Comparison of ENCODE assay signal across 9 cellular contexts in genomic region chr18:9017900-9018217, GRCh38.
A peak's percentile ranks its signal among the peaks of the same experiment; 100 is the strongest.
DNase-seq lines count a peak whose midpoint lies in the region; ATAC-seq, FAIRE-seq and TF ChIP-seq lines count a peak whose summit lies in the region.
"Had no signal": no experiment of that assay in that cellular context is flagged by ENCODE, and none has a peak within 500 bp of the region (broad histone marks: within the 10 kb centered on the region; RNA-seq: fewer than 3 reads in every experiment).

No MANE protein-coding gene starts in this region.

- H3K27ac ChIP-seq in SJSA1 (peak overlapping the region; percentile 68), esophagus muscularis mucosa (replicated peaks in 1 of 4) (peak overlapping the region; percentile 73 to 80 (median 75)), kidney (ENCODE audit: low read depth in 2 of 2, low read length in 2 of 2) (no peak overlapping the region)

- TF ChIP-seq EP300 in esophagus muscularis mucosa (IDR thresholded peaks at IDR 0.05), result no peak

- no peaks in the 10 kb centered on the region for H3K36me3 Mint-ChIP-seq in stimulated activated memory B cell treated with anti-CD40 and anti-IgM and Interleukin-4, amounts not matched to agents 10 μg/mL and 1 μg/mL and 100 μg/mL, for 72 hours

- peaks cover 13% of the 10 kb centered on the region for H3K4me1 Mint-ChIP-seq in stimulated activated memory B cell treated with anti-CD40 and anti-IgM and Interleukin-4, amounts not matched to agents 10 μg/mL and 1 μg/mL and 100 μg/mL, for 72 hours

- intact Hi-C loops in esophagus muscularis mucosa (cut with DNase I), result no loop called here
- intact Hi-C loops in kidney (cut with DNase I), result no loop called here

- H3K9ac ChIP-seq in kidney (ENCODE audit: low read length in 2 of 2), result no peak overlapping the region

- H3K4me3 ChIP-seq in SJSA1 (no peak overlapping the region), esophagus muscularis mucosa (peak overlapping the region in 3 of 4 donors; percentile 32 to 44 (median 37)), kidney (ENCODE audit: low read length in 2 of 2) (no peak overlapping the region)

- no peak overlapping the region for H3K4me3 Mint-ChIP-seq in stimulated activated memory B cell treated with anti-CD40 and anti-IgM and Interleukin-4, amounts not matched to agents 10 μg/mL and 1 μg/mL and 100 μg/mL, for 72 hours

- H3K27ac Mint-ChIP-seq in stimulated activated memory B cell treated with anti-CD40 and anti-IgM and Interleukin-4, amounts not matched to agents 10 μg/mL and 1 μg/mL and 100 μg/mL, for 72 hours, result peak overlapping the region; percentile 88

- H3K27me3 ChIP-seq in SJSA1 (replicated peaks), result no peaks in the 10 kb centered on the region
- no peaks in the 10 kb centered on the region for H3K27me3 ChIP-seq in esophagus muscularis mucosa

- H3K36me3 ChIP-seq in SJSA1, result no peaks in the 10 kb centered on the region
- no peaks in the 10 kb centered on the region for H3K36me3 ChIP-seq in esophagus muscularis mucosa
- H3K36me3 ChIP-seq in kidney (ENCODE audit: control insufficient read depth in 1 of 2, insufficient read depth in 2 of 2, low read length in 2 of 2), result no peaks in the 10 kb centered on the region

- no peak for ATAC-seq in stimulated activated memory B cell treated with anti-CD40 and anti-IgM and Interleukin-4, amounts not matched to agents 10 μg/mL and 1 μg/mL and 100 μg/mL, for 72 hours

- no peak for FAIRE-seq in kidney (lab: Jason Lieb, UNC)
- FAIRE-seq: islet of Langerhans had no signal

- DNase-seq in H4 (ENCODE audit: low spot score), result peak; percentile 69
- no peak for DNase-seq in SJSA1 (ENCODE audit: low read depth in 1 of 2, low spot score in 2 of 2)
- no peak for DNase-seq in esophagus muscularis mucosa (ENCODE audit: extremely low spot score)
- no peak for DNase-seq in activated CD8-positive, alpha-beta memory T cell treated with anti-CD3 and anti-CD28 coated beads for 24 hours
- DNase-seq in C1 segment of cervical spinal cord (lab: John Stamatoyannopoulos, UW), result no peak
- no peak for DNase-seq in activated naive CD4-positive, alpha-beta T cell treated with anti-CD3 and anti-CD28 coated beads, Interleukin-2, amount 50 U/mL, for 16 hours
- no peak for DNase-seq in kidney

- H3K4me1 ChIP-seq in SJSA1 (replicated peaks) (peaks cover 21% of the 10 kb centered on the region), esophagus muscularis mucosa (peaks cover 15 to 20% (median 18%) of the 10 kb centered on the region in 4 donors), kidney (ENCODE audit: control insufficient read depth in 1 of 2, insufficient read depth in 1 of 2, low read depth in 1 of 2, low read length in 2 of 2) (peaks cover 0 to 8% of the 10 kb centered on the region in 2 donors)

- no peaks in the 10 kb centered on the region for H3K9me3 ChIP-seq in SJSA1 (replicated peaks)
- no peaks in the 10 kb centered on the region for H3K9me3 ChIP-seq in esophagus muscularis mucosa
- H3K9me3 ChIP-seq in kidney (ENCODE audit: control insufficient read depth in 1 of 2, low read length in 2 of 2), result no peaks in the 10 kb centered on the region

- TF ChIP-seq POLR2A in esophagus muscularis mucosa (IDR thresholded peaks at IDR 0.05; ENCODE audit: low read depth), result no peak

- no peaks in the 10 kb centered on the region for H3K27me3 Mint-ChIP-seq in stimulated activated memory B cell treated with anti-CD40 and anti-IgM and Interleukin-4, amounts not matched to agents 10 μg/mL and 1 μg/mL and 100 μg/mL, for 72 hours

- WGBS in esophagus muscularis mucosa, result 40% methylated on average over 6 of the region's 6 CpGs

- TF ChIP-seq CTCF in esophagus muscularis mucosa (IDR thresholded peaks at IDR 0.05) (no peak), kidney (IDR thresholded peaks at IDR 0.05; ENCODE audit: borderline replicate concordance, extremely low read depth, insufficient read depth) (no peak)

- H3K9me3 Mint-ChIP-seq in stimulated activated memory B cell treated with anti-CD40 and anti-IgM and Interleukin-4, amounts not matched to agents 10 μg/mL and 1 μg/mL and 100 μg/mL, for 72 hours, result no peaks in the 10 kb centered on the region

Comparison
In these comparisons a context has a peak if more than half of its experiments do, and no peak if none do; other contexts are left out.
1. H3K27ac ChIP-seq: peak in SJSA1 (single experiment) and esophagus muscularis mucosa (4 of 4); none in kidney (0 of 2).
2. H3K4me3 ChIP-seq: peak in esophagus muscularis mucosa (3 of 4); none in SJSA1 (single experiment) and kidney (0 of 2).